ENCODE assay signal across 15 cellular contexts in genomic region chr5:54551906-54552305, GRCh38.
"Had no signal": no experiment of that assay in that cellular context is flagged by ENCODE, and none has a peak within 500 bp of the region (broad histone marks: within the 10 kb centered on the region; RNA-seq: fewer than 3 reads in every experiment).

No MANE protein-coding gene starts in this region.

- H3K27ac ChIP-seq: left ventricle myocardium inferior, prostate gland, testis, upper lobe of right lung had no signal

- H3K4me1 ChIP-seq: prostate gland, testis, upper lobe of right lung had no signal

- H3K4me3 ChIP-seq: left ventricle myocardium inferior, prostate gland, testis, upper lobe of right lung had no signal

- DNase-seq: activated CD4-positive, alpha-beta memory T cell treated with anti-CD3 and anti-CD28 coated beads, Interleukin-2, amount 10 ng/mL, durations not matched to agents 7 days and 5 days; activated CD4-positive, alpha-beta T cell treated with anti-CD3 and anti-CD28 coated beads for 1 hour; activated gamma-delta T cell treated with Interleukin-2 at 50 U/mL for 16 hours; activated naive CD8-positive, alpha-beta T cell treated with anti-CD3 and anti-CD28 coated beads for 36 hours; activated T-cell treated with anti-CD3 and anti-CD28 coated beads, Interleukin-2, amount 50 U/mL, for 48 hours; dermis blood vessel endothelial cell; endodermal cell; left ventricle myocardium inferior; SIG-M5; stimulated activated CD4-positive, alpha-beta T cell treated with anti-CD3 and anti-CD28 coated beads, Interleukin-2, amount 100 ng/mL, for 48 hours; stimulated activated naive CD4-positive, alpha-beta T cell treated with Interleukin-2 at 50 U/mL for 16 hours; SW 1271; testis; upper lobe of right lung had no signal

- H3K27me3 ChIP-seq: testis, upper lobe of right lung had no signal

- H3K9me3 ChIP-seq: left ventricle myocardium inferior, prostate gland, testis, upper lobe of right lung had no signal

- ATAC-seq: upper lobe of right lung had no signal
